Comparison of ENCODE assay signal across 21 cellular contexts in genomic region chr5:170751631-170752030, GRCh38. TPM values are rescaled to one million over a fixed set of nuclear protein-coding genes. Genes with fewer than 3 reads are reported as not detected.
A peak's percentile ranks its signal among the peaks of the same experiment; 100 is the strongest.
DNase-seq lines count a peak whose midpoint lies in the region; ATAC-seq and TF ChIP-seq lines count a peak whose summit lies in the region.
"Had no signal": no experiment of that assay in that cellular context is flagged by ENCODE, and none has a peak within 500 bp of the region (broad histone marks: within the 10 kb centered on the region; RNA-seq: fewer than 3 reads in every experiment).

No MANE protein-coding gene starts in this region.

- H3K4me1 Mint-ChIP-seq in MCF 10A (ENCODE audit: insufficient read depth, unreplicated experiment) (peaks cover 43% of the 10 kb centered on the region), mesothelial cell of epicardium (peaks cover 82% of the 10 kb centered on the region)

- intact Hi-C loops in MCF 10A (cut with micrococcal nuclease), result no loop called here

- no peak for ATAC-seq in GM18867 (IDR thresholded peaks at IDR 0.05; ENCODE audit: unreplicated experiment)
- ATAC-seq: activated CD8-positive, alpha-beta T cell treated with anti-CD3 and anti-CD28 coated beads for 36 hours; CD8-positive, alpha-beta T cell; GM12878 had no signal

- H3K36me3 Mint-ChIP-seq in MCF 10A (ENCODE audit: insufficient read depth, unreplicated experiment) (no peaks in the 10 kb centered on the region), mesothelial cell of epicardium (no peaks in the 10 kb centered on the region)
- H3K36me3 Mint-ChIP-seq: CD8-positive, alpha-beta T cell had no signal

- POLR2A ChIA-PET in MCF 10A (lab: Yijun Ruan, JAX) (no interaction called here), HEK293T (lab: Yijun Ruan, JAX) (no interaction called here)

- BruUV-seq in MCF 10A (replicated peaks; lab: Mats Ljungman, UMichigan), result no TSS peak

- no peaks in the 10 kb centered on the region for H3K27me3 Mint-ChIP-seq in MCF 10A (ENCODE audit: insufficient read depth, unreplicated experiment)
- no peaks in the 10 kb centered on the region for H3K27me3 Mint-ChIP-seq in mesothelial cell of epicardium (ENCODE audit: low read depth)

- H3K4me3 Mint-ChIP-seq in MCF 10A (ENCODE audit: unreplicated experiment) (no peak overlapping the region), mesothelial cell of epicardium (no peak overlapping the region)
- H3K4me3 Mint-ChIP-seq: activated CD8-positive, alpha-beta T cell treated with anti-CD3 and anti-CD28 coated beads for 36 hours; CD8-positive, alpha-beta T cell; stimulated activated naive CD8-positive, alpha-beta T cell treated with anti-CD3 and anti-CD28 coated beads, Interleukin-15, Interleukin-2, amounts not matched to agents 100 ng/mL and 50 ng/mL, for 24 hours had no signal

- H3K9me3 Mint-ChIP-seq in MCF 10A (ENCODE audit: unreplicated experiment), result peaks cover 8% of the 10 kb centered on the region
- H3K9me3 Mint-ChIP-seq in mesothelial cell of epicardium, result no peaks in the 10 kb centered on the region
- H3K9me3 Mint-ChIP-seq: activated CD8-positive, alpha-beta T cell treated with anti-CD3 and anti-CD28 coated beads for 36 hours; CD8-positive, alpha-beta T cell; stimulated activated naive CD8-positive, alpha-beta T cell treated with anti-CD3 and anti-CD28 coated beads, Interleukin-15, Interleukin-2, amounts not matched to agents 100 ng/mL and 50 ng/mL, for 24 hours had no signal

- H3K27ac Mint-ChIP-seq in MCF 10A (ENCODE audit: low read depth, unreplicated experiment), result peak overlapping the region; percentile 72
- H3K27ac Mint-ChIP-seq in mesothelial cell of epicardium, result peak overlapping the region; percentile 94
- H3K27ac Mint-ChIP-seq: activated CD8-positive, alpha-beta T cell treated with anti-CD3 and anti-CD28 coated beads for 36 hours; CD8-positive, alpha-beta T cell; stimulated activated naive CD8-positive, alpha-beta T cell treated with anti-CD3 and anti-CD28 coated beads, Interleukin-15, Interleukin-2, amounts not matched to agents 100 ng/mL and 50 ng/mL, for 24 hours had no signal

- CTCF ChIA-PET in MCF 10A (lab: Yijun Ruan, JAX), result interaction anchor here (0.6 to 16.7 kb wide), 5 partner anchors 12 to 316 kb away, joined by 3 to 992 read pairs (median 3); partner anchors contain the start of gene GABRP
- CTCF ChIA-PET in HEK293T (lab: Yijun Ruan, JAX), result interaction anchor here (1.0 to 1.7 kb wide), 2 partner anchors 39 to 41 kb away, joined by 3 to 5 read pairs; no protein-coding TSS in a partner anchor

- DNase-seq in DMS79 treated with DMSO at 0.1 percent for 48 hours (lab: John Stamatoyannopoulos, UW) (peak; percentile 15), DMS79 (lab: John Stamatoyannopoulos, UW) (no peak), NCI-H446 treated with DMSO at 0.1 percent for 48 hours (lab: John Stamatoyannopoulos, UW) (peak; percentile 19), MCF 10A (ENCODE audit: unreplicated experiment) (peak; percentile 33), mesothelial cell of epicardium (ENCODE audit: low spot score in 2 of 2, unreplicated experiment in 2 of 2) (no peak), HEK293T (ENCODE audit: extremely low spot score) (no peak), NCI-H2029 treated with DMSO at 0.1 percent for 48 hours (lab: John Stamatoyannopoulos, UW) (no peak)
- DNase-seq: activated CD4-positive, CD25-positive, alpha-beta regulatory T cell; activated CD8-positive, alpha-beta T cell treated with anti-CD3 and anti-CD28 coated beads for 36 hours; activated naive CD4-positive, alpha-beta T cell treated with Interleukin-2 at 50 U/mL for 16 hours; amygdala; CD8-positive, alpha-beta T cell; central memory CD4-positive, alpha-beta T cell; DND-41; dorsolateral prefrontal cortex; foreskin fibroblast; NCI-H187; stimulated activated CD4-positive, alpha-beta T cell treated with anti-CD3 and anti-CD28 coated beads, Interleukin-4, amount 100 ng/mL, for 24 hours had no signal

- TF ChIP-seq CTCF in MCF 10A (IDR thresholded peaks at IDR 0.05; ENCODE audit: unreplicated experiment), result no peak
- no peak for TF ChIP-seq CTCF in mesothelial cell of epicardium (IDR thresholded peaks at IDR 0.05; ENCODE audit: unreplicated experiment)

TF ChIP-seq in HEK293T, 16 proteins besides CTCF, POLR2A, EP300 and RAD21:
- TF ChIP-seq NFRKB (IDR thresholded peaks at IDR 0.05), result no peak
- no peak for TF ChIP-seq SP1 (IDR thresholded peaks at IDR 0.05)
- TF ChIP-seq SUZ12 (IDR thresholded peaks at IDR 0.05), result no peak
- no peak for TF ChIP-seq TARDBP (IDR thresholded peaks at IDR 0.05)
- TF ChIP-seq L3MBTL2 (conservative IDR thresholded peaks at IDR 0.05), result no peak
- TF ChIP-seq PKNOX1 (IDR thresholded peaks at IDR 0.05), result no peak
- no peak for TF ChIP-seq FOXM1 (IDR thresholded peaks at IDR 0.05; ENCODE audit: borderline replicate concordance)

RNA-seq across cellular contexts. Expression of gene GABRP, which starts 31.9 kb away (rescaled TPM):
- total RNA-seq in MCF 10A (2022) (not detected in 2 replicates), mesothelial cell of epicardium (274 to 327 TPM (median 301 TPM) in 3 replicates)
- total RNA-seq: activated CD8-positive, alpha-beta T cell treated with anti-CD3 and anti-CD28 coated beads for 36 hours; CD8-positive, alpha-beta T cell; GM12878 had no signal

Comparison
In these comparisons a context has a peak if more than half of its experiments do, and no peak if none do; other contexts are left out.
1. DNase-seq: peak in DMS79 treated with DMSO at 0.1 percent for 48 hours (single experiment), NCI-H446 treated with DMSO at 0.1 percent for 48 hours (single experiment) and MCF 10A (single experiment); none in DMS79 (single experiment), mesothelial cell of epicardium (0 of 2), HEK293T (single experiment) and NCI-H2029 treated with DMSO at 0.1 percent for 48 hours (single experiment).
2. RNA of gene GABRP, which starts 31.9 kb away (total RNA-seq): 274 to 327 TPM in mesothelial cell of epicardium; not detected in MCF 10A; every median in the first group is over 100 times any median in the second.